Comparison of ENCODE assay signal across 14 cellular contexts in genomic region chr6:161882196-161882595, GRCh38.
"Had no signal": no experiment of that assay in that cellular context is flagged by ENCODE, and none has a peak within 500 bp of the region (broad histone marks: within the 10 kb centered on the region; RNA-seq: fewer than 3 reads in every experiment).

No MANE protein-coding gene starts in this region.

- DNase-seq: activated CD4-positive, CD25-positive, alpha-beta regulatory T cell; activated naive CD4-positive, alpha-beta T cell treated with anti-CD3 and anti-CD28 coated beads, Interleukin-2, amount 50 U/mL, for 16 hours; endodermal cell; islet precursor cell; left ventricle myocardium inferior; naive thymus-derived CD8-positive, alpha-beta T cell; posterior cingulate gyrus; stimulated activated CD4-positive, alpha-beta T cell treated with anti-CD3 and anti-CD28 coated beads, Interleukin-2, amount 100 ng/mL, for 48 hours; stimulated activated naive B cell treated with anti-CD40 and anti-IgM and Interleukin-4, amounts not matched to agents 10 μg/mL and 1 μg/mL and 100 μg/mL, for 72 hours; tibial artery; uterus had no signal

- H3K27me3 ChIP-seq: neutrophil, tibial artery, uterus had no signal

- H3K27ac Mint-ChIP-seq: activated T-helper 2 cell treated with anti-CD3 and anti-CD28 coated beads, Interferon-gamma antibody, Interleukin-2, Interleukin-4, amounts not matched to agents 10 μg/mL and 5 μg/mL and 100 μg/mL, durations not matched to agents 14 hours and 24 hours and 36 hours; endodermal cell; naive thymus-derived CD8-positive, alpha-beta T cell; stimulated activated naive B cell treated with anti-CD40 and anti-IgM and Interleukin-4, amounts not matched to agents 10 μg/mL and 1 μg/mL and 100 μg/mL, for 72 hours; T-helper 2 cell treated with Interferon-gamma antibody and Interleukin-4, amounts not matched to agents 5 μg/mL and 100 μg/mL, for 36 hours had no signal

- H3K4me1 ChIP-seq: left ventricle myocardium inferior, tibial artery, uterus had no signal

- H3K4me3 Mint-ChIP-seq: endodermal cell; naive thymus-derived CD8-positive, alpha-beta T cell; stimulated activated naive B cell treated with anti-CD40 and anti-IgM and Interleukin-4, amounts not matched to agents 10 μg/mL and 1 μg/mL and 100 μg/mL, for 72 hours; T-helper 2 cell treated with Interferon-gamma antibody and Interleukin-4, amounts not matched to agents 5 μg/mL and 100 μg/mL, for 36 hours had no signal

- H3K4me1 Mint-ChIP-seq: endodermal cell; naive thymus-derived CD8-positive, alpha-beta T cell; stimulated activated naive B cell treated with anti-CD40 and anti-IgM and Interleukin-4, amounts not matched to agents 10 μg/mL and 1 μg/mL and 100 μg/mL, for 72 hours had no signal

- H3K27me3 Mint-ChIP-seq: naive thymus-derived CD8-positive, alpha-beta T cell; stimulated activated naive B cell treated with anti-CD40 and anti-IgM and Interleukin-4, amounts not matched to agents 10 μg/mL and 1 μg/mL and 100 μg/mL, for 72 hours had no signal

- H3K27ac ChIP-seq: left ventricle myocardium inferior, neutrophil, tibial artery, uterus had no signal

- ATAC-seq: naive thymus-derived CD8-positive, alpha-beta T cell; stimulated activated naive B cell treated with anti-CD40 and anti-IgM and Interleukin-4, amounts not matched to agents 10 μg/mL and 1 μg/mL and 100 μg/mL, for 72 hours had no signal

- H3K36me3 Mint-ChIP-seq: stimulated activated naive B cell treated with anti-CD40 and anti-IgM and Interleukin-4, amounts not matched to agents 10 μg/mL and 1 μg/mL and 100 μg/mL, for 72 hours had no signal

- H3K9me3 Mint-ChIP-seq: activated T-helper 2 cell treated with anti-CD3 and anti-CD28 coated beads, Interferon-gamma antibody, Interleukin-2, Interleukin-4, amounts not matched to agents 10 μg/mL and 5 μg/mL and 100 μg/mL, durations not matched to agents 14 hours and 24 hours and 36 hours; endodermal cell; T-helper 2 cell treated with Interferon-gamma antibody and Interleukin-4, amounts not matched to agents 5 μg/mL and 100 μg/mL, for 36 hours had no signal

- H3K9me3 ChIP-seq: left ventricle myocardium inferior, neutrophil, tibial artery, uterus had no signal

- H3K4me3 ChIP-seq: left ventricle myocardium inferior, tibial artery, uterus had no signal

- H3K36me3 ChIP-seq: left ventricle myocardium inferior, neutrophil, tibial artery, uterus had no signal
